ENCODE assay signal across 9 cellular contexts in the genomic region with DNA sequence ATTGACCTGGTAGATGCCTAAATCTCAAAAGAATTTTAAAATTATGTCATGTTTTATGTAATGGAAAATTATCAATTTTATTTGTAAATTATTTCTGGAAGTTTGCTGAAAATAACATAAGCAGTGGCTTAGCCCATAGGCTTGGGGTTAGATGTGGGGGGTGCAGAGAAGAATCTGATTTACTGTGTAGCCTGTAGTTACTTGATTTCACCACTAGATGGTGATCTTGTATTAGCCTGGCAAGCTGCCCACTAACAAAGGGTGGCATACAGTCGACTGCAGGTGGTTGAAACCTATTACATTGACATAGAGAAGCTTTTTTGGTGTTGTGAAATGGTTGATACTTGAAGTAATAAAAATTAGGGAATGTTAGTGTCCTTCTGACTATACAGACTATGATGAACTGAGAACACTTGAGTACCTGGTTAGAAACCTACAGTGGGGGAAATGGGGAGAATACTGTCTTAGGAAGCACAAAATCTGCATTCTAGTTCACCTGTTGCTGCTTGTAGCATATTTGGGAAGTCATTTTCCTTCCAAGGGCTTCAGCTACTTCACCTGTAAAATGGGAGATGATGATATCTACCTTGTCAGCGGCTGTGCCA.
DNase-seq lines count a peak whose midpoint lies in the region; ATAC-seq and TF ChIP-seq lines count a peak whose summit lies in the region.
"Had no signal": no experiment of that assay in that cellular context is flagged by ENCODE, and none has a peak within 500 bp of the region (broad histone marks: within the 10 kb centered on the region; RNA-seq: fewer than 3 reads in every experiment).

No MANE protein-coding gene starts in this region.

- peaks cover 0 to 16% (median 0%) of the 10 kb centered on the region in 12 donors for H3K4me1 ChIP-seq in heart left ventricle
- no peaks in the 10 kb centered on the region for H3K4me1 ChIP-seq in psoas muscle

- H3K36me3 ChIP-seq in heart left ventricle: no peaks in the 10 kb centered on the region
- H3K36me3 ChIP-seq in psoas muscle (ENCODE audit: insufficient read depth in 1 of 2, low read depth in 1 of 2): no peaks in the 10 kb centered on the region
- H3K36me3 ChIP-seq: BLaER1 treated with 17β-estradiol and CSF1 and Interleukin-3, amounts not matched to agents 10 nM and 100 nM had no signal

- no peaks in the 10 kb centered on the region for H3K9me3 ChIP-seq in heart left ventricle
- no peaks in the 10 kb centered on the region for H3K9me3 ChIP-seq in psoas muscle
- H3K9me3 ChIP-seq: BLaER1 treated with 17β-estradiol and CSF1 and Interleukin-3, amounts not matched to agents 10 nM and 100 nM had no signal

- 48 to 50% (median 49%) methylated on average over 2 of the region's 2 CpGs for WGBS in heart left ventricle, 4 donors
- 47 to 48% (median 48%) methylated on average over 2 of the region's 2 CpGs for WGBS in psoas muscle, 3 donors

- no peak overlapping the region for H3K27ac Mint-ChIP-seq in activated naive CD4-positive, alpha-beta T cell treated with anti-CD3 and anti-CD28 coated beads for 36 hours

- H3K9me3 Mint-ChIP-seq in activated naive CD4-positive, alpha-beta T cell treated with anti-CD3 and anti-CD28 coated beads for 36 hours: no peaks in the 10 kb centered on the region

- CTCF ChIA-PET in activated naive CD4-positive, alpha-beta T cell treated with anti-CD3 and anti-CD28 coated beads for 36 hours (lab: Charles Lee): interaction anchor here (0.5 to 2.1 kb wide), 10 partner anchors 13 to 1547 kb away, joined by 3 to 10 read pairs (median 4); no protein-coding TSS in a partner anchor

- peak; percentile 93 for ATAC-seq in GM21528 (IDR thresholded peaks at IDR 0.05; ENCODE audit: low FRiP score, unreplicated experiment)
- ATAC-seq in heart left ventricle: peak; percentile 59 to 86 (median 78)
- ATAC-seq in psoas muscle: peak; percentile 64 to 79 (median 73)

- intact Hi-C loops in activated naive CD4-positive, alpha-beta T cell treated with anti-CD3 and anti-CD28 coated beads for 36 hours (cut with micrococcal nuclease): loop anchor here (1.0 to 5.0 kb wide), 5 partner anchors 344 to 1546 kb away; no protein-coding TSS in a partner anchor
- intact Hi-C loops in heart left ventricle (cut with DNase I): loop anchor here in 7 of 10 donors (2.0 to 10.0 kb wide), 12 partner anchors 278 to 1548 kb away; no protein-coding TSS in a partner anchor
- intact Hi-C loops in psoas muscle (cut with DNase I): loop anchor here (5.0 kb wide), 1 partner anchor 1546 kb away; no protein-coding TSS in a partner anchor

- H3K4me3 Mint-ChIP-seq in activated naive CD4-positive, alpha-beta T cell treated with anti-CD3 and anti-CD28 coated beads for 36 hours: no peak overlapping the region

- peaks cover 2% of the 10 kb centered on the region for H3K27me3 Mint-ChIP-seq in activated naive CD4-positive, alpha-beta T cell treated with anti-CD3 and anti-CD28 coated beads for 36 hours (ENCODE audit: low read depth)

- no peaks in the 10 kb centered on the region for H3K36me3 Mint-ChIP-seq in activated naive CD4-positive, alpha-beta T cell treated with anti-CD3 and anti-CD28 coated beads for 36 hours (ENCODE audit: low read depth)

- no peak for TF ChIP-seq POLR2A in heart left ventricle (IDR thresholded peaks at IDR 0.05)

- TF ChIP-seq CTCF in heart left ventricle (IDR thresholded peaks at IDR 0.05): peak; percentile 83 to 94 (median 91)
- peak; percentile 88 for TF ChIP-seq CTCF in psoas muscle (IDR thresholded peaks at IDR 0.05)

- no peak overlapping the region for H3K27ac ChIP-seq in heart left ventricle
- H3K27ac ChIP-seq in psoas muscle: no peak overlapping the region
- H3K27ac ChIP-seq: BLaER1 treated with 17β-estradiol and CSF1 and Interleukin-3, amounts not matched to agents 10 nM and 100 nM had no signal

- no peaks in the 10 kb centered on the region for H3K27me3 ChIP-seq in heart left ventricle
- no peaks in the 10 kb centered on the region for H3K27me3 ChIP-seq in psoas muscle (ENCODE audit: insufficient read depth in 3 of 3, low read length in 2 of 3)
- H3K27me3 ChIP-seq: BLaER1 treated with 17β-estradiol and CSF1 and Interleukin-3, amounts not matched to agents 10 nM and 100 nM had no signal

- H3K4me3 ChIP-seq in heart left ventricle (no peak overlapping the region), psoas muscle (no peak overlapping the region)
- H3K4me3 ChIP-seq: BLaER1 treated with 17β-estradiol and CSF1 and Interleukin-3, amounts not matched to agents 10 nM and 100 nM had no signal

- H3K4me1 Mint-ChIP-seq in activated naive CD4-positive, alpha-beta T cell treated with anti-CD3 and anti-CD28 coated beads for 36 hours (ENCODE audit: low read depth): no peaks in the 10 kb centered on the region

- peak; percentile 2 to 4 for DNase-seq in activated CD4-positive, alpha-beta T cell treated with anti-CD3 and anti-CD28 coated beads for 24 hours (ENCODE audit: low read depth in 2 of 2)
- no peak for DNase-seq in activated CD4-positive, alpha-beta T cell treated with anti-CD3 and anti-CD28 coated beads, Interleukin-2, amount 50 U/mL, for 4 hours
- DNase-seq in HK-2 (ENCODE audit: unreplicated experiment) (peak; percentile 22), NCI-H748 (lab: John Stamatoyannopoulos, UW; ENCODE audit: unreplicated experiment) (peak; percentile 52), heart left ventricle (peak in 2 of 5 donors; percentile 21 to 33), psoas muscle (no peak)
- peak; percentile 23 for DNase-seq in activated naive CD4-positive, alpha-beta T cell treated with anti-CD3 and anti-CD28 coated beads for 36 hours

Comparison
In these comparisons a context has a peak if more than half of its experiments do, and no peak if none do; other contexts are left out.
1. DNase-seq: peak in activated CD4-positive, alpha-beta T cell treated with anti-CD3 and anti-CD28 coated beads for 24 hours (2 of 2), HK-2 (single experiment), NCI-H748 (single experiment) and activated naive CD4-positive, alpha-beta T cell treated with anti-CD3 and anti-CD28 coated beads for 36 hours (single experiment); none in activated CD4-positive, alpha-beta T cell treated with anti-CD3 and anti-CD28 coated beads, Interleukin-2, amount 50 U/mL, for 4 hours (0 of 2) and psoas muscle (0 of 2).
2. Peak in every context shown above with its lines, with median percentiles within 50 percentile points of each other: ATAC-seq.